1 cellular context compared by ENCODE assay signal in genomic region chr14:64550539-64551333, GRCh38.
TF ChIP-seq lines count a peak whose summit lies in the region.

No MANE protein-coding gene starts in this region.

TF ChIP-seq in K562, 482 proteins besides CTCF, POLR2A, EP300 and RAD21:
- TF ChIP-seq TAL1 (IDR thresholded peaks at IDR 0.05) = no peak
- TF ChIP-seq ZNF124 (CRISPR knock-in tag; IDR thresholded peaks at IDR 0.05) = no peak
- TF ChIP-seq SP1 (CRISPR knock-in tag; IDR thresholded peaks at IDR 0.05) = no peak
- TF ChIP-seq FOXP4 (CRISPR knock-in tag; IDR thresholded peaks at IDR 0.05; ENCODE audit: borderline replicate concordance) = no peak
- no peak for TF ChIP-seq ARNT (IDR thresholded peaks at IDR 0.05)
- peak; percentile 76 for TF ChIP-seq CBX2 (IDR thresholded peaks at IDR 0.05; ENCODE audit: insufficient read depth, low read length, poor library complexity, severe bottlenecking)
- TF ChIP-seq ZNF830 (CRISPR knock-in tag; IDR thresholded peaks at IDR 0.05) = no peak
- TF ChIP-seq ZFP36 (IDR thresholded peaks at IDR 0.05; ENCODE audit: low read depth, low read length, partially characterized antibody) = peak; percentile 18
- TF ChIP-seq E2F8 (IDR thresholded peaks at IDR 0.05; ENCODE audit: low read depth, partially characterized antibody) = no peak
- no peak for TF ChIP-seq E2F1 (CRISPR knock-in tag; IDR thresholded peaks at IDR 0.05)
- no peak for TF ChIP-seq RFX1 (IDR thresholded peaks at IDR 0.05)
- TF ChIP-seq PKNOX1 (IDR thresholded peaks at IDR 0.05) = no peak
- no peak for TF ChIP-seq ZC3H8 (IDR thresholded peaks at IDR 0.05)
- peak; percentile 99 for TF ChIP-seq CBX8 (IDR thresholded peaks at IDR 0.05; ENCODE audit: borderline replicate concordance, extremely low read depth, low read depth, low read length, poor library complexity, severe bottlenecking)
- TF ChIP-seq TRIM28 (IDR thresholded peaks at IDR 0.05) = no peak
